1 cellular context compared by ENCODE assay signal in the genomic region with DNA sequence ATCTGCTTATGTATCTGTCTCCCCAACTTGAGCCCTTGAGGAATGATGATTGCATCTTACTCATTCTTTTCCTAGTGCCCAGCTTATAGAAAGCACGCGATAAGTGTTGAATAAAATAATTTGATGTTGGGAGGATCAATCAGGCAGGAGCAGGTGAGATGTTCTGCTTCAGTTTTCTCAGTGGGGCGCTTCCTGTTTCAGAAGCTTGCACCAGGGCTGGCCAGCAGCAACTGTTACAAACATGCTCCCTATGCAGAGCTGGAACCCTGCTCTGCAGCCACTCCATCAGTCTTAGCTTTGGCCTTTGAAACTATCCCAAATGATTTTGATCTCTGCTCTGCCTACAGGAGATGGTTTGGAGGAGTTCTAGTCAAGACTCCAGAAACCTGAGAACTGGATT.
TF ChIP-seq lines count a peak whose summit lies in the region.

No MANE protein-coding gene starts in this region.

TF ChIP-seq in SK-N-SH treated with all-trans-retinoic acid at 6 μM for 48 hours, 23 proteins besides CTCF, POLR2A, EP300 and RAD21 (continued from another document):
- TF ChIP-seq, protein P1, sequence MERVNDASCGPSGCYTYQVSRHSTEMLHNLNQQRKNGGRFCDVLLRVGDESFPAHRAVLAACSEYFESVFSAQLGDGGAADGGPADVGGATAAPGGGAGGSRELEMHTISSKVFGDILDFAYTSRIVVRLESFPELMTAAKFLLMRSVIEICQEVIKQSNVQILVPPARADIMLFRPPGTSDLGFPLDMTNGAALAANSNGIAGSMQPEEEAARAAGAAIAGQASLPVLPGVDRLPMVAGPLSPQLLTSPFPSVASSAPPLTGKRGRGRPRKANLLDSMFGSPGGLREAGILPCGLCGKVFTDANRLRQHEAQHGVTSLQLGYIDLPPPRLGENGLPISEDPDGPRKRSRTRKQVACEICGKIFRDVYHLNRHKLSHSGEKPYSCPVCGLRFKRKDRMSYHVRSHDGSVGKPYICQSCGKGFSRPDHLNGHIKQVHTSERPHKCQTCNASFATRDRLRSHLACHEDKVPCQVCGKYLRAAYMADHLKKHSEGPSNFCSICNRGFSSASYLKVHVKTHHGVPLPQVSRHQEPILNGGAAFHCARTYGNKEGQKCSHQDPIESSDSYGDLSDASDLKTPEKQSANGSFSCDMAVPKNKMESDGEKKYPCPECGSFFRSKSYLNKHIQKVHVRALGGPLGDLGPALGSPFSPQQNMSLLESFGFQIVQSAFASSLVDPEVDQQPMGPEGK (CRISPR knock-in tag; IDR thresholded peaks at IDR 0.05; ENCODE audit: borderline replicate concordance) = no peak
- TF ChIP-seq, protein P2, sequence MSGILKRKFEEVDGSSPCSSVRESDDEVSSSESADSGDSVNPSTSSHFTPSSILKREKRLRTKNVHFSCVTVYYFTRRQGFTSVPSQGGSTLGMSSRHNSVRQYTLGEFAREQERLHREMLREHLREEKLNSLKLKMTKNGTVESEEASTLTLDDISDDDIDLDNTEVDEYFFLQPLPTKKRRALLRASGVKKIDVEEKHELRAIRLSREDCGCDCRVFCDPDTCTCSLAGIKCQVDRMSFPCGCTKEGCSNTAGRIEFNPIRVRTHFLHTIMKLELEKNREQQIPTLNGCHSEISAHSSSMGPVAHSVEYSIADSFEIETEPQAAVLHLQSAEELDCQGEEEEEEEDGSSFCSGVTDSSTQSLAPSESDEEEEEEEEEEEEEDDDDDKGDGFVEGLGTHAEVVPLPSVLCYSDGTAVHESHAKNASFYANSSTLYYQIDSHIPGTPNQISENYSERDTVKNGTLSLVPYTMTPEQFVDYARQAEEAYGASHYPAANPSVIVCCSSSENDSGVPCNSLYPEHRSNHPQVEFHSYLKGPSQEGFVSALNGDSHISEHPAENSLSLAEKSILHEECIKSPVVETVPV (CRISPR knock-in tag; IDR thresholded peaks at IDR 0.05) = no peak
